8 cellular contexts compared by ENCODE assay signal in genomic region chr17:2042355-2042929, GRCh38. TPM values are rescaled to one million over a fixed set of nuclear protein-coding genes. Genes with fewer than 3 reads are reported as not detected.
A peak's percentile ranks its signal among the peaks of the same experiment; 100 is the strongest.
DNase-seq lines count a peak whose midpoint lies in the region; ATAC-seq, FAIRE-seq and TF ChIP-seq lines count a peak whose summit lies in the region.

No MANE protein-coding gene starts in this region.

- CTCF ChIA-PET in CD4-positive, alpha-beta T cell (lab: Charles Lee), result interaction anchor here (1.2 to 2.1 kb wide), 2 partner anchors 12 to 19 kb away, joined by 4 to 6 read pairs; partner anchors contain the start of gene HIC1

- H3K4me1 Mint-ChIP-seq in CD4-positive, alpha-beta T cell (ENCODE audit: low read depth), result peaks cover 18% of the 10 kb centered on the region

- no peaks in the 10 kb centered on the region for H3K9me2 ChIP-seq in Karpas-422 (replicated peaks; ENCODE audit: insufficient read depth, low read length)

- H3K9ac ChIP-seq in Karpas-422 (ENCODE audit: low read length), result peak overlapping the region; percentile 84

- H3K27ac ChIP-seq in CD4-positive, alpha-beta T cell (ENCODE audit: low read depth, low read length), result peak overlapping the region; percentile 83
- H3K27ac ChIP-seq in Karpas-422 (ENCODE audit: low read length), result peak overlapping the region; percentile 45
- H3K27ac ChIP-seq in angular gyrus (ENCODE audit: low read depth, low read length), result peak overlapping the region; percentile 83

- peaks cover 15% of the 10 kb centered on the region for H3K36me3 ChIP-seq in Karpas-422 (ENCODE audit: insufficient read depth, low read length)

- H3K79me2 ChIP-seq in Karpas-422 (ENCODE audit: low read length), result peaks cover 10% of the 10 kb centered on the region; the same call in 1 of the 2 replicates

- no peaks in the 10 kb centered on the region for H3K27me3 Mint-ChIP-seq in CD4-positive, alpha-beta T cell

- DNase-seq in CD4-positive, alpha-beta T cell, result no peak
- DNase-seq in Karpas-422 (no peak), iris pigment epithelial cell (ENCODE audit: low read depth) (peak; percentile 67), SKM-1 (lab: John Stamatoyannopoulos, UW; ENCODE audit: unreplicated experiment) (no peak), putamen (ENCODE audit: low spot score) (no peak), urothelium cell line (ENCODE audit: low spot score) (no peak)
- peak; percentile 35 for DNase-seq in stimulated activated naive CD8-positive, alpha-beta T cell treated with anti-CD3 and anti-CD28 coated beads, Interleukin-15, Interleukin-2, amounts not matched to agents 100 U/mL and 50 U/mL, for 24 hours

- peak overlapping the region; percentile 67; the same call in 1 of the 2 replicates for H2AFZ ChIP-seq in Karpas-422 (ENCODE audit: low read length)

- peak overlapping the region; percentile 92 for H3K4me3 Mint-ChIP-seq in CD4-positive, alpha-beta T cell

- H3K27me3 ChIP-seq in CD4-positive, alpha-beta T cell (ENCODE audit: control insufficient read depth, insufficient read depth, low read length), result no peaks in the 10 kb centered on the region
- no peaks in the 10 kb centered on the region for H3K27me3 ChIP-seq in Karpas-422 (ENCODE audit: low read length)

- POLR2A ChIA-PET in CD4-positive, alpha-beta T cell (lab: Charles Lee), result interaction anchor here (1.3 kb wide), 2 partner anchors 13 to 17 kb away, joined by 6 to 7 read pairs; partner anchors contain the start of genes HIC1 and RTN4RL1

- no peaks in the 10 kb centered on the region for H3K9me3 Mint-ChIP-seq in CD4-positive, alpha-beta T cell

- H3K9me3 ChIP-seq in CD4-positive, alpha-beta T cell (ENCODE audit: control insufficient read depth, low read length), result no peaks in the 10 kb centered on the region
- H3K9me3 ChIP-seq in Karpas-422 (ENCODE audit: low read length), result no peaks in the 10 kb centered on the region

- no peak for ATAC-seq in CD4-positive, alpha-beta T cell (ENCODE audit: poor library complexity)
- no peak for ATAC-seq in stimulated activated naive CD8-positive, alpha-beta T cell treated with anti-CD3 and anti-CD28 coated beads, Interleukin-15, Interleukin-2, amounts not matched to agents 100 U/mL and 50 U/mL, for 24 hours

- no peak for TF ChIP-seq CTCF in CD4-positive, alpha-beta T cell (IDR thresholded peaks at IDR 0.05)

- intact Hi-C loops in CD4-positive, alpha-beta T cell (cut with DNase I, micrococcal nuclease), result loop anchor here (1.0 to 10.0 kb wide), 8 partner anchors 135 to 478 kb away; partner anchors contain the start of genes MNT (in 1 of the 2), PITPNA (in 1 of the 2), PRPF8 (in 1 of the 2) and SMYD4 (in 1 of the 2)

- H3K27ac Mint-ChIP-seq in CD4-positive, alpha-beta T cell, result peak overlapping the region; percentile 86

- FAIRE-seq in urothelium cell line (lab: Jason Lieb, UNC), result no peak

- H3K4me2 ChIP-seq in Karpas-422 (ENCODE audit: low read depth, low read length, poor library complexity, severe bottlenecking), result peak overlapping the region; percentile 99

- H3K4me3 ChIP-seq in Karpas-422 (ENCODE audit: low read length), result peak overlapping the region; percentile 95

- H3K4me1 ChIP-seq in Karpas-422 (ENCODE audit: low read length), result peaks cover 33% of the 10 kb centered on the region

- H4K20me1 ChIP-seq in Karpas-422 (ENCODE audit: insufficient read depth, low read depth, low read length), result no peaks in the 10 kb centered on the region; the same call in 1 of the 2 replicates

- peaks cover 40% of the 10 kb centered on the region for H3K36me3 Mint-ChIP-seq in CD4-positive, alpha-beta T cell (ENCODE audit: low read depth)

RNA-seq across cellular contexts. Expression of gene OVCA2, which starts 0.6 kb away (rescaled TPM):
- 10 to 100 TPM; 34.4 to 35.1 TPM for total RNA-seq in CD4-positive, alpha-beta T cell
- 49.1 and 50.2 TPM in 2 replicates for total RNA-seq in Karpas-422 (2014; rRNA removed; shearing (Covaris generic); ENCODE audit: low replicate concordance)

RNA-seq across cellular contexts. Expression of gene HIC1, which starts 12.5 kb away (rescaled TPM):
- total RNA-seq in CD4-positive, alpha-beta T cell, result 1 to 10 TPM; 2.4 to 3.0 TPM
- 3.2 and 13.9 TPM in 2 replicates for total RNA-seq in Karpas-422 (2014; rRNA removed; shearing (Covaris generic); ENCODE audit: low replicate concordance)

RNA-seq across cellular contexts. Expression of gene DPH1, which starts 12.5 kb away (rescaled TPM):
- total RNA-seq in CD4-positive, alpha-beta T cell, result 100 to 1,000 TPM in 1 of 2 experiments, 10 to 100 TPM in 1; 96.4 to 101 TPM
- 37.5 and 41.9 TPM in 2 replicates for total RNA-seq in Karpas-422 (2014; rRNA removed; shearing (Covaris generic); ENCODE audit: low replicate concordance)

RNA-seq across cellular contexts. Expression of gene RTN4RL1, which starts 17.3 kb away (rescaled TPM):
- total RNA-seq in CD4-positive, alpha-beta T cell, result under 1 TPM; 0.06 to 0.11 TPM
- total RNA-seq in Karpas-422 (2014; rRNA removed; shearing (Covaris generic); ENCODE audit: low replicate concordance), result 0.11 and 0.30 TPM in 2 replicates

Comparison
In these comparisons a context has a peak if more than half of its experiments do, and no peak if none do; other contexts are left out.
1. DNase-seq: peak in iris pigment epithelial cell (single experiment) and stimulated activated naive CD8-positive, alpha-beta T cell treated with anti-CD3 and anti-CD28 coated beads, Interleukin-15, Interleukin-2, amounts not matched to agents 100 U/mL and 50 U/mL, for 24 hours (single experiment); none in CD4-positive, alpha-beta T cell (0 of 10), Karpas-422 (single experiment), SKM-1 (single experiment), putamen (single experiment) and urothelium cell line (single experiment).
2. Peak in every context shown above with its lines, with median percentiles within 50 percentile points of each other: H3K27ac ChIP-seq.